ENCODE assay signal across 1 cellular context in the genomic region with DNA sequence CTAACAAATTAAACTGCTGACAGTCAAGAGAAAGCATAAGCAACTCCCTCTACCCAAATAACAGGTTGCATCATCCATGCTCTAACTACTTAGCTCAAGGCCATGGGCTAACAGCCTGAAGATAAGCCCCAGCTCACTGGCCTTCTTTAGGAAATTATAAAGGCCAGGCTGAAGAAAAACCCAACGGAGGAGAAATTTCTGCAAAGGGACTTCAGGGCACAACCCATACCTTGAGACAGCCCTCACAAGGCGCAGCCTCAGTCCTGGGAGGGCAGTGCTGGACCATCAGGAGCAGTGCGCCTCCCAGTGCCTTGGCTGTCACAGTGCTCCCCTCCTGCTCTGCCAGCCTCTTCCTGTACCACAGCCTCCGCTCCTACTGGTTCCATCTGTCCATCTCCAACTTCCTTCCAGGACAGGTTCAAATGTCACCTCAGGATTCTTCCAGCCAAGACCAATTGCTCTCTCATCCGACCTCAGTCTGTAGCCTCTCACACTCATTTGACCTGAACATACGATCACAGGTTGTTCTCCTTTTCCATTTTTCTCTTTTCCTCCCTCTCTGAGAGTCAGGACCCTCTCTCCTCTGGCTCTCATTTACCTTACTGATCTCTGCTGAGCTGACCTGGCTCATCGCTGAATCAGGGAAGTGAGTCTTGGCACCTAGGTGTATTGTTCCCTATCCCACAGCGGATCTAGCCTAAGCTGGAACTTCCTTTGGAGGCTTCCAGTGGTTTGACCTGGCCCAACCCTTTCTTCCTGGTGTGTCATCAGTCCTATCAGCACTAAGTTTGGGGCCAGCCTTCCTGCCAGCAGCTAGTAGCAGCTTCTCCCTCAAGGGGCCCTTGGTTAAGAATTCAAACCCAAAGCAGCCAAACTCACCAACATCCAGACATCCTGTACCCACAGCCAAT.
TF ChIP-seq lines count a peak whose summit lies in the region.

No MANE protein-coding gene starts in this region.

TF ChIP-seq in K562, 482 proteins besides CTCF, POLR2A, EP300 and RAD21 (continued from another document and continues in another):
- TF ChIP-seq, protein P1, sequence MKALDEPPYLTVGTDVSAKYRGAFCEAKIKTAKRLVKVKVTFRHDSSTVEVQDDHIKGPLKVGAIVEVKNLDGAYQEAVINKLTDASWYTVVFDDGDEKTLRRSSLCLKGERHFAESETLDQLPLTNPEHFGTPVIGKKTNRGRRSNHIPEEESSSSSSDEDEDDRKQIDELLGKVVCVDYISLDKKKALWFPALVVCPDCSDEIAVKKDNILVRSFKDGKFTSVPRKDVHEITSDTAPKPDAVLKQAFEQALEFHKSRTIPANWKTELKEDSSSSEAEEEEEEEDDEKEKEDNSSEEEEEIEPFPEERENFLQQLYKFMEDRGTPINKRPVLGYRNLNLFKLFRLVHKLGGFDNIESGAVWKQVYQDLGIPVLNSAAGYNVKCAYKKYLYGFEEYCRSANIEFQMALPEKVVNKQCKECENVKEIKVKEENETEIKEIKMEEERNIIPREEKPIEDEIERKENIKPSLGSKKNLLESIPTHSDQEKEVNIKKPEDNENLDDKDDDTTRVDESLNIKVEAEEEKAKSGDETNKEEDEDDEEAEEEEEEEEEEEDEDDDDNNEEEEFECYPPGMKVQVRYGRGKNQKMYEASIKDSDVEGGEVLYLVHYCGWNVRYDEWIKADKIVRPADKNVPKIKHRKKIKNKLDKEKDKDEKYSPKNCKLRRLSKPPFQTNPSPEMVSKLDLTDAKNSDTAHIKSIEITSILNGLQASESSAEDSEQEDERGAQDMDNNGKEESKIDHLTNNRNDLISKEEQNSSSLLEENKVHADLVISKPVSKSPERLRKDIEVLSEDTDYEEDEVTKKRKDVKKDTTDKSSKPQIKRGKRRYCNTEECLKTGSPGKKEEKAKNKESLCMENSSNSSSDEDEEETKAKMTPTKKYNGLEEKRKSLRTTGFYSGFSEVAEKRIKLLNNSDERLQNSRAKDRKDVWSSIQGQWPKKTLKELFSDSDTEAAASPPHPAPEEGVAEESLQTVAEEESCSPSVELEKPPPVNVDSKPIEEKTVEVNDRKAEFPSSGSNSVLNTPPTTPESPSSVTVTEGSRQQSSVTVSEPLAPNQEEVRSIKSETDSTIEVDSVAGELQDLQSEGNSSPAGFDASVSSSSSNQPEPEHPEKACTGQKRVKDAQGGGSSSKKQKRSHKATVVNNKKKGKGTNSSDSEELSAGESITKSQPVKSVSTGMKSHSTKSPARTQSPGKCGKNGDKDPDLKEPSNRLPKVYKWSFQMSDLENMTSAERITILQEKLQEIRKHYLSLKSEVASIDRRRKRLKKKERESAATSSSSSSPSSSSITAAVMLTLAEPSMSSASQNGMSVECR (CRISPR knock-in tag; IDR thresholded peaks at IDR 0.05) = peak; percentile 62
- TF ChIP-seq RBM15 (IDR thresholded peaks at IDR 0.05; ENCODE audit: insufficient read depth, low read length) = no peak
- TF ChIP-seq HLTF (IDR thresholded peaks at IDR 0.05) = peak; percentile 76; the same call in 1 of the 2 replicates
- TF ChIP-seq, protein P2, sequence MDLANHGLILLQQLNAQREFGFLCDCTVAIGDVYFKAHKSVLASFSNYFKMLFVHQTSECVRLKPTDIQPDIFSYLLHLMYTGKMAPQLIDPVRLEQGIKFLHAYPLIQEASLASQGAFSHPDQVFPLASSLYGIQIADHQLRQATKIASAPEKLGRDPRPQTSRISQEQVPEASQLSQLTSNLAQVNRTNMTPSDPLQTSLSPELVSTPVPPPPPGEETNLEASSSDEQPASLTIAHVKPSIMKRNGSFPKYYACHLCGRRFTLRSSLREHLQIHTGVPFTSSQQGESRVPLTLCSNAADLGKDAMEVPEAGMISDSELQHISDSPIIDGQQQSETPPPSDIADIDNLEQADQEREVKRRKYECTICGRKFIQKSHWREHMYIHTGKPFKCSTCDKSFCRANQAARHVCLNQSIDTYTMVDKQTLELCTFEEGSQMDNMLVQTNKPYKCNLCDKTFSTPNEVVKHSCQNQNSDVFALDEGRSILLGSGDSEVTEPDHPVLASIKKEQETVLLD (IDR thresholded peaks at IDR 0.05) = peak; percentile 61
- TF ChIP-seq, protein P3, sequence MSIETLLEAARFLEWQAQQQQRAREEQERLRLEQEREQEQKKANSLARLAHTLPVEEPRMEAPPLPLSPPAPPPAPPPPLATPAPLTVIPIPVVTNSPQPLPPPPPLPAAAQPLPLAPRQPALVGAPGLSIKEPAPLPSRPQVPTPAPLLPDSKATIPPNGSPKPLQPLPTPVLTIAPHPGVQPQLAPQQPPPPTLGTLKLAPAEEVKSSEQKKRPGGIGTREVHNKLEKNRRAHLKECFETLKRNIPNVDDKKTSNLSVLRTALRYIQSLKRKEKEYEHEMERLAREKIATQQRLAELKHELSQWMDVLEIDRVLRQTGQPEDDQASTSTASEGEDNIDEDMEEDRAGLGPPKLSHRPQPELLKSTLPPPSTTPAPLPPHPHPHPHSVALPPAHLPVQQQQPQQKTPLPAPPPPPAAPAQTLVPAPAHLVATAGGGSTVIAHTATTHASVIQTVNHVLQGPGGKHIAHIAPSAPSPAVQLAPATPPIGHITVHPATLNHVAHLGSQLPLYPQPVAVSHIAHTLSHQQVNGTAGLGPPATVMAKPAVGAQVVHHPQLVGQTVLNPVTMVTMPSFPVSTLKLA (conservative IDR thresholded peaks at IDR 0.05) = 0 out of 4 replicates have a peak, but pooled peaks of 1 of the 2 experiments have one; percentile 33
- no peak for TF ChIP-seq ZSCAN29 (IDR thresholded peaks at IDR 0.05)
- 0 out of 2 replicates have a peak, but pooled peaks have one; percentile 8 for TF ChIP-seq CC2D1A (IDR thresholded peaks at IDR 0.05)
- TF ChIP-seq, protein P4, sequence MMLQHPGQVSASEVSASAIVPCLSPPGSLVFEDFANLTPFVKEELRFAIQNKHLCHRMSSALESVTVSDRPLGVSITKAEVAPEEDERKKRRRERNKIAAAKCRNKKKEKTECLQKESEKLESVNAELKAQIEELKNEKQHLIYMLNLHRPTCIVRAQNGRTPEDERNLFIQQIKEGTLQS (IDR thresholded peaks at IDR 0.05) = peak; percentile 94
- TF ChIP-seq, protein P4 (CRISPR knock-in tag; conservative IDR thresholded peaks at IDR 0.05) = no peak
- TF ChIP-seq, protein P5, sequence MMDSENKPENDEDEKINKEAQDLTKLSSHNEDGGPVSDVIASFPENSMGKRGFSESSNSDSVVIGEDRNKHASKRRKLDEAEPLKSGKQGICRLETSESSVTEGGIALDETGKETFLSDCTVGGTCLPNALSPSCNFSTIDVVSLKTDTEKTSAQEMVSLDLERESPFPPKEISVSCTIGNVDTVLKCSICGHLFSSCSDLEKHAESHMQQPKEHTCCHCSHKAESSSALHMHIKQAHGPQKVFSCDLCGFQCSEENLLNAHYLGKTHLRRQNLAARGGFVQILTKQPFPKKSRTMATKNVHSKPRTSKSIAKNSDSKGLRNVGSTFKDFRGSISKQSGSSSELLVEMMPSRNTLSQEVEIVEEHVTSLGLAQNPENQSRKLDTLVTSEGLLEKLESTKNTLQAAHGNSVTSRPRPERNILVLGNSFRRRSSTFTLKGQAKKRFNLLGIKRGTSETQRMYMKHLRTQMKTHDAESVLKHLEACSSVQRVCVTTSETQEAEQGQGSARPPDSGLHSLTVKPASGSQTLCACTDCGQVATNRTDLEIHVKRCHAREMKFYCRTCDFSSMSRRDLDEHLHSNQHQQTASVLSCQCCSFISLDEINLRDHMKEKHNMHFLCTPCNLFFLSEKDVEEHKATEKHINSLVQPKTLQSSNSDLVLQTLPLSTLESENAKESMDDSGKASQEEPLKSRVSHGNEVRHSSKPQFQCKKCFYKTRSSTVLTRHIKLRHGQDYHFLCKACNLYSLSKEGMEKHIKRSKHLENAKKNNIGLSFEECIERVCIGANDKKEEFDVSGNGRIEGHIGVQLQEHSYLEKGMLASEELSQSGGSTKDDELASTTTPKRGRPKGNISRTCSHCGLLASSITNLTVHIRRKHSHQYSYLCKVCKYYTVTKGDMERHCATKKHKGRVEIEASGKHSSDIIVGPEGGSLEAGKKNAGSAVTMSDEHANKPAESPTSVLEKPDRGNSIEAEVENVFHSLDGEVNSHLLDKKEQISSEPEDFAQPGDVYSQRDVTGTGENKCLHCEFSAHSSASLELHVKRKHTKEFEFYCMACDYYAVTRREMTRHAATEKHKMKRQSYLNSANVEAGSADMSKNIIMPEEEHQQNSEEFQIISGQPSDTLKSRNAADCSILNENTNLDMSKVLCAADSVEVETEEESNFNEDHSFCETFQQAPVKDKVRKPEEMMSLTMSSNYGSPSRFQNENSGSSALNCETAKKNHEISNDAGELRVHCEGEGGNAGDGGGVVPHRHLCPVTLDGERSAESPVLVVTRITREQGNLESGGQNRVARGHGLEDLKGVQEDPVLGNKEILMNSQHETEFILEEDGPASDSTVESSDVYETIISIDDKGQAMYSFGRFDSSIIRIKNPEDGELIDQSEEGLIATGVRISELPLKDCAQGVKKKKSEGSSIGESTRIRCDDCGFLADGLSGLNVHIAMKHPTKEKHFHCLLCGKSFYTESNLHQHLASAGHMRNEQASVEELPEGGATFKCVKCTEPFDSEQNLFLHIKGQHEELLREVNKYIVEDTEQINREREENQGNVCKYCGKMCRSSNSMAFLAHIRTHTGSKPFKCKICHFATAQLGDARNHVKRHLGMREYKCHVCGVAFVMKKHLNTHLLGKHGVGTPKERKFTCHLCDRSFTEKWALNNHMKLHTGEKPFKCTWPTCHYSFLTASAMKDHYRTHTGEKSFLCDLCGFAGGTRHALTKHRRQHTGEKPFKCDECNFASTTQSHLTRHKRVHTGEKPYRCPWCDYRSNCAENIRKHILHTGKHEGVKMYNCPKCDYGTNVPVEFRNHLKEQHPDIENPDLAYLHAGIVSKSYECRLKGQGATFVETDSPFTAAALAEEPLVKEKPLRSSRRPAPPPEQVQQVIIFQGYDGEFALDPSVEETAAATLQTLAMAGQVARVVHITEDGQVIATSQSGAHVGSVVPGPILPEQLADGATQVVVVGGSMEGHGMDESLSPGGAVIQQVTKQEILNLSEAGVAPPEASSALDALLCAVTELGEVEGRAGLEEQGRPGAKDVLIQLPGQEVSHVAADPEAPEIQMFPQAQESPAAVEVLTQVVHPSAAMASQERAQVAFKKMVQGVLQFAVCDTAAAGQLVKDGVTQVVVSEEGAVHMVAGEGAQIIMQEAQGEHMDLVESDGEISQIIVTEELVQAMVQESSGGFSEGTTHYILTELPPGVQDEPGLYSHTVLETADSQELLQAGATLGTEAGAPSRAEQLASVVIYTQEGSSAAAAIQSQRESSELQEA (IDR thresholded peaks at IDR 0.05; ENCODE audit: low read depth) = no peak
- TF ChIP-seq KDM2B (CRISPR knock-in tag; IDR thresholded peaks at IDR 0.05) = no peak
- no peak for TF ChIP-seq NR2C2 (CRISPR knock-in tag; IDR thresholded peaks at IDR 0.05)
- peak; percentile 73 for TF ChIP-seq NR2C2 (tag; IDR thresholded peaks at IDR 0.05)
- TF ChIP-seq SOX6 (IDR thresholded peaks at IDR 0.05) = peak; percentile 66; the same call in 1 of the 2 replicates
- TF ChIP-seq SAFB (IDR thresholded peaks at IDR 0.05; ENCODE audit: borderline replicate concordance, low read depth, low read length) = no peak
- peak in 1 of 2 experiments; percentile 64; a peak in 1 of 4 replicates for TF ChIP-seq SRF (CRISPR knock-in tag; IDR thresholded peaks at IDR 0.05)
- TF ChIP-seq MBD2 (IDR thresholded peaks at IDR 0.05; ENCODE audit: borderline replicate concordance, low read depth) = 0 out of 2 replicates have a peak, but pooled peaks have one; percentile 22
- TF ChIP-seq POLR2G (IDR thresholded peaks at IDR 0.05; ENCODE audit: low read depth, low read length) = 0 out of 2 replicates have a peak, but pooled peaks have one; percentile 36
- TF ChIP-seq, protein P6, sequence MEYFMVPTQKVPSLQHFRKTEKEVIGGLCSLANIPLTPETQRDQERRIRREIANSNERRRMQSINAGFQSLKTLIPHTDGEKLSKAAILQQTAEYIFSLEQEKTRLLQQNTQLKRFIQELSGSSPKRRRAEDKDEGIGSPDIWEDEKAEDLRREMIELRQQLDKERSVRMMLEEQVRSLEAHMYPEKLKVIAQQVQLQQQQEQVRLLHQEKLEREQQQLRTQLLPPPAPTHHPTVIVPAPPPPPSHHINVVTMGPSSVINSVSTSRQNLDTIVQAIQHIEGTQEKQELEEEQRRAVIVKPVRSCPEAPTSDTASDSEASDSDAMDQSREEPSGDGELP (CRISPR knock-in tag; IDR thresholded peaks at IDR 0.05; ENCODE audit: borderline replicate concordance) = 0 out of 2 replicates have a peak, but pooled peaks have one; percentile 8
- no peak for TF ChIP-seq TCF7 (IDR thresholded peaks at IDR 0.05; ENCODE audit: borderline replicate concordance)
- TF ChIP-seq ZSCAN32 (CRISPR knock-in tag; IDR thresholded peaks at IDR 0.05) = peak; percentile 67; the same call in 1 of the 2 replicates
- peak; percentile 83 for TF ChIP-seq EP400 (IDR thresholded peaks at IDR 0.05)
- peak; percentile 54; the same call in 1 of the 2 replicates for TF ChIP-seq SPI1 (IDR thresholded peaks at IDR 0.05; ENCODE audit: borderline replicate concordance, low read depth, low read length)
- peak; percentile 52 to 69 for TF ChIP-seq NRF1 (conservative IDR thresholded peaks at IDR 0.05 in 1 of 2, IDR thresholded peaks at IDR 0.05 in 1 of 2)
- TF ChIP-seq EHMT2 (IDR thresholded peaks at IDR 0.05) = 0 out of 2 replicates have a peak, but pooled peaks have one; percentile 20
- no peak for TF ChIP-seq ZNF764 (CRISPR knock-in tag; IDR thresholded peaks at IDR 0.05; ENCODE audit: low read depth)
- TF ChIP-seq MTA1 (IDR thresholded peaks at IDR 0.05; ENCODE audit: borderline replicate concordance) = peak; percentile 38; the same call in 1 of the 2 replicates
- TF ChIP-seq RNF2 (IDR thresholded peaks at IDR 0.05) = peak; percentile 10; the same call in 1 of the 2 replicates
- 0 out of 2 replicates have a peak, but pooled peaks have one; percentile 50 for TF ChIP-seq ZNF589 (CRISPR knock-in tag; IDR thresholded peaks at IDR 0.05; ENCODE audit: low read depth)
- 0 out of 2 replicates have a peak, but pooled peaks have one; percentile 39 for TF ChIP-seq ELF2 (CRISPR knock-in tag; IDR thresholded peaks at IDR 0.05)
- TF ChIP-seq POLR3A (IDR thresholded peaks at IDR 0.05; ENCODE audit: borderline replicate concordance, extremely low read depth, insufficient read depth, insufficient read length) = no peak
- peak; percentile 85 for TF ChIP-seq CEBPB (tag; IDR thresholded peaks at IDR 0.05)
- TF ChIP-seq CAMTA2 (CRISPR knock-in tag; conservative IDR thresholded peaks at IDR 0.05) = no peak
- peak; percentile 32; the same call in 1 of the 2 replicates for TF ChIP-seq SMARCA5 (IDR thresholded peaks at IDR 0.05)
- no peak for TF ChIP-seq PTRF (tag; IDR thresholded peaks at IDR 0.05)
- 0 out of 2 replicates have a peak, but pooled peaks have one; percentile 24 for TF ChIP-seq TCF3 (CRISPR knock-in tag; IDR thresholded peaks at IDR 0.05)
- peak; percentile 66 for TF ChIP-seq RBFOX2 (IDR thresholded peaks at IDR 0.05; ENCODE audit: low read depth, low read length)
- TF ChIP-seq U2AF2 (optimal IDR thresholded peaks at IDR 0.05; ENCODE audit: low read depth, low read length) = no peak
